8 cellular contexts compared by ENCODE assay signal in genomic region chr2:237471457-237472186, GRCh38. TPM values are rescaled to one million over a fixed set of nuclear protein-coding genes. Genes with fewer than 3 reads are reported as not detected.
DNase-seq lines count a peak whose midpoint lies in the region; ATAC-seq lines count a peak whose summit lies in the region.

No MANE protein-coding gene starts in this region.

- H3K27ac Mint-ChIP-seq in activated naive CD8-positive, alpha-beta T cell treated with anti-CD3 and anti-CD28 coated beads for 36 hours: no peak overlapping the region

- H3K9me3 Mint-ChIP-seq in activated naive CD8-positive, alpha-beta T cell treated with anti-CD3 and anti-CD28 coated beads for 36 hours: no peaks in the 10 kb centered on the region

- no peak overlapping the region for H3K4me3 Mint-ChIP-seq in activated naive CD8-positive, alpha-beta T cell treated with anti-CD3 and anti-CD28 coated beads for 36 hours

- H3K27me3 Mint-ChIP-seq in activated naive CD8-positive, alpha-beta T cell treated with anti-CD3 and anti-CD28 coated beads for 36 hours: peaks cover 9% of the 10 kb centered on the region

- DNase-seq in activated gamma-delta T cell treated with Interleukin-2 at 50 U/mL for 16 hours (peak; percentile 29), activated gamma-delta T cell (lab: John Stamatoyannopoulos, UW) (no peak), NCI-H2196 (lab: John Stamatoyannopoulos, UW; ENCODE audit: unreplicated experiment) (peak; percentile 58), iPS-NIHi11 (ENCODE audit: low spot score) (peak; percentile 87), NCI-H2081 (lab: John Stamatoyannopoulos, UW) (no peak)
- DNase-seq in activated naive CD8-positive, alpha-beta T cell treated with anti-CD3 and anti-CD28 coated beads for 36 hours: peak; percentile 54
- DNase-seq in stimulated activated CD8-positive, alpha-beta memory T cell treated with anti-CD3 and anti-CD28 coated beads, Interleukin-7, amount 100 ng/mL, for 48 hours (ENCODE audit: extremely low read depth in 1 of 2, low read depth in 1 of 2): peak; percentile 23 to 29

- no peaks in the 10 kb centered on the region for H3K36me3 Mint-ChIP-seq in activated naive CD8-positive, alpha-beta T cell treated with anti-CD3 and anti-CD28 coated beads for 36 hours

- ATAC-seq in HG03139 (IDR thresholded peaks at IDR 0.05; ENCODE audit: unreplicated experiment): no peak

- H3K4me1 Mint-ChIP-seq in activated naive CD8-positive, alpha-beta T cell treated with anti-CD3 and anti-CD28 coated beads for 36 hours: peaks cover 13% of the 10 kb centered on the region

RNA-seq across cellular contexts. Expression of gene MLPH, which starts 15.4 kb away (rescaled TPM):
- not detected for total RNA-seq in activated naive CD8-positive, alpha-beta T cell treated with anti-CD3 and anti-CD28 coated beads for 36 hours

RNA-seq across cellular contexts. Expression of gene COL6A3, which starts 57.7 kb away (rescaled TPM):
- 1 to 10 TPM in 1 of 2 experiments, under 1 TPM in 1; 0.76 to 1.3 TPM for total RNA-seq in activated naive CD8-positive, alpha-beta T cell treated with anti-CD3 and anti-CD28 coated beads for 36 hours

Comparison
In these comparisons a context has a peak if more than half of its experiments do, and no peak if none do; other contexts are left out.
1. DNase-seq: peak in activated gamma-delta T cell treated with Interleukin-2 at 50 U/mL for 16 hours (single experiment), NCI-H2196 (single experiment), activated naive CD8-positive, alpha-beta T cell treated with anti-CD3 and anti-CD28 coated beads for 36 hours (single experiment), iPS-NIHi11 (single experiment) and stimulated activated CD8-positive, alpha-beta memory T cell treated with anti-CD3 and anti-CD28 coated beads, Interleukin-7, amount 100 ng/mL, for 48 hours (2 of 2); none in activated gamma-delta T cell (single experiment) and NCI-H2081 (0 of 2).